ENCODE assay signal across 9 cellular contexts in genomic region chr20:884983-885952, GRCh38. TPM values are rescaled to one million over a fixed set of nuclear protein-coding genes. Genes with fewer than 3 reads are reported as not detected.
A peak's percentile ranks its signal among the peaks of the same experiment; 100 is the strongest.
DNase-seq lines count a peak whose midpoint lies in the region; ATAC-seq and TF ChIP-seq lines count a peak whose summit lies in the region.
"Had no signal": no experiment of that assay in that cellular context is flagged by ENCODE, and none has a peak within 500 bp of the region (broad histone marks: within the 10 kb centered on the region; RNA-seq: fewer than 3 reads in every experiment).

No MANE protein-coding gene starts in this region.

- H3K4me3 Mint-ChIP-seq in activated naive CD4-positive, alpha-beta T cell treated with anti-CD3 and anti-CD28 coated beads for 36 hours: no peak overlapping the region
- H3K4me3 Mint-ChIP-seq: CD8-positive, alpha-beta memory T cell had no signal

- H3K27me3 ChIP-seq in iPS-15b (ENCODE audit: control insufficient read depth, insufficient read depth, low read length) (peaks cover 13% of the 10 kb centered on the region), thyroid gland (no peaks in the 10 kb centered on the region), ascending aorta (no peaks in the 10 kb centered on the region)

- H3K36me3 ChIP-seq in iPS-15b (ENCODE audit: control insufficient read depth, insufficient read depth, low read length) (no peaks in the 10 kb centered on the region), thyroid gland (no peaks in the 10 kb centered on the region), ascending aorta (no peaks in the 10 kb centered on the region)

- CTCF ChIA-PET in activated naive CD4-positive, alpha-beta T cell treated with anti-CD3 and anti-CD28 coated beads for 36 hours (lab: Charles Lee): no interaction called here

- peaks cover 14% of the 10 kb centered on the region for H3K27me3 Mint-ChIP-seq in activated naive CD4-positive, alpha-beta T cell treated with anti-CD3 and anti-CD28 coated beads for 36 hours (ENCODE audit: low read depth)

- no peaks in the 10 kb centered on the region for H3K36me3 Mint-ChIP-seq in activated naive CD4-positive, alpha-beta T cell treated with anti-CD3 and anti-CD28 coated beads for 36 hours (ENCODE audit: low read depth)
- H3K36me3 Mint-ChIP-seq: CD8-positive, alpha-beta memory T cell had no signal

- ATAC-seq in GM18519 (IDR thresholded peaks at IDR 0.05; ENCODE audit: low FRiP score, unreplicated experiment): no peak
- ATAC-seq in GM21528 (IDR thresholded peaks at IDR 0.05; ENCODE audit: low FRiP score, unreplicated experiment): no peak

- in situ Hi-C loops in astrocyte of the spinal cord (cut with HindIII; ENCODE audit: low sequenced_read_pairs): no loop called here

- H3K4me1 Mint-ChIP-seq in activated naive CD4-positive, alpha-beta T cell treated with anti-CD3 and anti-CD28 coated beads for 36 hours (ENCODE audit: low read depth): peaks cover 13% of the 10 kb centered on the region

- peak; percentile 32 for DNase-seq in activated naive CD4-positive, alpha-beta T cell treated with anti-CD3 and anti-CD28 coated beads for 36 hours
- DNase-seq in activated naive CD4-positive, alpha-beta T cell treated with anti-CD3 and anti-CD28 coated beads, Interleukin-2, amount 50 U/mL, for 16 hours: no peak
- DNase-seq in astrocyte of the spinal cord (ENCODE audit: low read depth, low spot score) (peak; percentile 12), thyroid gland (peak; percentile 79 to 82), ascending aorta (ENCODE audit: low spot score in 2 of 2) (no peak)

- H3K4me1 ChIP-seq in iPS-15b (ENCODE audit: control insufficient read depth, insufficient read depth, low read length) (no peaks in the 10 kb centered on the region), thyroid gland (peaks cover 12 to 13% of the 10 kb centered on the region in 2 donors), ascending aorta (no peaks in the 10 kb centered on the region)

- peak; percentile 14 for TF ChIP-seq CTCF in astrocyte of the spinal cord (IDR thresholded peaks at IDR 0.05; ENCODE audit: low read depth, low read length)
- peak in 5 of 6 experiments; percentile 28 to 77 (median 60) for TF ChIP-seq CTCF in thyroid gland (IDR thresholded peaks at IDR 0.05)
- no peak for TF ChIP-seq CTCF in ascending aorta (IDR thresholded peaks at IDR 0.05)

- H3K27ac ChIP-seq in thyroid gland (no peak overlapping the region), ascending aorta (no peak overlapping the region)

- TF ChIP-seq POLR2A in thyroid gland (IDR thresholded peaks at IDR 0.05): no peak

- H3K27ac Mint-ChIP-seq in activated naive CD4-positive, alpha-beta T cell treated with anti-CD3 and anti-CD28 coated beads for 36 hours: no peak overlapping the region

- no peak overlapping the region for H3K9ac ChIP-seq in iPS-15b (ENCODE audit: low read depth, low read length)

- H3K9me3 ChIP-seq in iPS-15b (ENCODE audit: control insufficient read depth, insufficient read depth, low read length) (no peaks in the 10 kb centered on the region), thyroid gland (no peaks in the 10 kb centered on the region), ascending aorta (no peaks in the 10 kb centered on the region)

- no peak overlapping the region for H3K4me3 ChIP-seq in astrocyte of the spinal cord (ENCODE audit: low read depth, low read length)
- H3K4me3 ChIP-seq in iPS-15b (ENCODE audit: low read depth, low read length): peak overlapping the region; percentile 10
- H3K4me3 ChIP-seq in thyroid gland (replicated peaks in 1 of 3): no peak overlapping the region
- no peak overlapping the region for H3K4me3 ChIP-seq in ascending aorta

- WGBS in thyroid gland, 2 donors: 10 to 26% methylated on average over 14 to 41 of the region's 41 CpGs

- intact Hi-C loops in activated naive CD4-positive, alpha-beta T cell treated with anti-CD3 and anti-CD28 coated beads for 36 hours (cut with micrococcal nuclease): loop anchor here (5.0 to 10.0 kb wide), 2 partner anchors 68 to 70 kb away; no protein-coding TSS in a partner anchor
- intact Hi-C loops in thyroid gland (cut with DNase I): loop anchor here (5.0 kb wide), 1 partner anchor 67 kb away; no protein-coding TSS in a partner anchor
- intact Hi-C loops in ascending aorta (cut with DNase I): no loop called here

- no peaks in the 10 kb centered on the region for H3K9me3 Mint-ChIP-seq in activated naive CD4-positive, alpha-beta T cell treated with anti-CD3 and anti-CD28 coated beads for 36 hours
- H3K9me3 Mint-ChIP-seq: CD8-positive, alpha-beta memory T cell had no signal

RNA-seq across cellular contexts. Expression of gene ANGPT4, which starts 30.9 kb away (rescaled TPM):
- not detected for total RNA-seq in activated naive CD4-positive, alpha-beta T cell treated with anti-CD3 and anti-CD28 coated beads for 36 hours
- 1 to 10 TPM in 3 of 4 donors, under 1 TPM in 1; 0.40 to 3.8 (median 3.2) TPM for total RNA-seq in thyroid gland
- 5.7 TPM for total RNA-seq in ascending aorta
- total RNA-seq: CD8-positive, alpha-beta memory T cell had no signal

RNA-seq across cellular contexts. Expression of gene FAM110A, which starts 51.8 kb away (rescaled TPM):
- 10 to 100 TPM; 15.4 to 16.2 TPM for total RNA-seq in activated naive CD4-positive, alpha-beta T cell treated with anti-CD3 and anti-CD28 coated beads for 36 hours
- total RNA-seq in thyroid gland (10 to 100 TPM in 1 of 4 donors, 1 to 10 TPM in 3; 7.0 to 15.5 (median 8.5) TPM), ascending aorta (9.7 TPM)

Comparison
In these comparisons a context has a peak if more than half of its experiments do, and no peak if none do; other contexts are left out.
1. DNase-seq: peak in activated naive CD4-positive, alpha-beta T cell treated with anti-CD3 and anti-CD28 coated beads for 36 hours (single experiment), astrocyte of the spinal cord (single experiment) and thyroid gland (2 of 2); none in activated naive CD4-positive, alpha-beta T cell treated with anti-CD3 and anti-CD28 coated beads, Interleukin-2, amount 50 U/mL, for 16 hours (single experiment) and ascending aorta (0 of 2).
2. CTCF ChIP-seq: peak in astrocyte of the spinal cord (single experiment) and thyroid gland (5 of 6); none in ascending aorta (0 of 3).